In the genomic region with DNA sequence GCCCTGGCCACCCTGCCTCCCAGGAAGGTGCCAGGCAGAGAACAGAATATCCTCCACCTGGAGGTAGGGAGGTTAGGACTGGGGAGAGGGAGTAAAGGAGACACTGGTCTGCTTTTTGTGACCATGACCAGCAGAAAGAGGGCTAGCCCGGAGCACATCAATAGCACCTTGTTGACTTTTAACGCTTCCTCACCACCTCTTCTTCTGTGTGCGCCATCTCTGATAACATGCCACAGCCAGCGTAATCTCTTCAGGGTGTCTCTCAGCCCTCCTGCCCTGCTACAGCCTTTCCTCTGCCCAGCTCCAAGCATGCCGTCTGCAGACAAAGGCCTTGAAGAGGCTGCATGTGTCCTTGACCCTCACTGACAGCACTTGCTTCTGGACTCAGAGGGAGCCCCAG, we compare ENCODE assay signal across 18 cellular contexts. TPM values are rescaled to one million over a fixed set of nuclear protein-coding genes. Genes with fewer than 3 reads are reported as not detected.
A peak's percentile ranks its signal among the peaks of the same experiment; 100 is the strongest.
DNase-seq lines count a peak whose midpoint lies in the region; ATAC-seq and TF ChIP-seq lines count a peak whose summit lies in the region.
"Had no signal": no experiment of that assay in that cellular context is flagged by ENCODE, and none has a peak within 500 bp of the region (broad histone marks: within the 10 kb centered on the region; RNA-seq: fewer than 3 reads in every experiment).

No MANE protein-coding gene starts in this region.

- H3K4me1 Mint-ChIP-seq in endodermal cell (peaks cover 20% of the 10 kb centered on the region), progenitor cell of endocrine pancreas (ENCODE audit: low read depth) (no peaks in the 10 kb centered on the region)
- H3K4me1 Mint-ChIP-seq: IgD-negative memory B cell had no signal

- peak in 6 of 8 donors; percentile 36 to 87 (median 49) for ATAC-seq in heart right ventricle
- ATAC-seq in right cardiac atrium: peak; percentile 89 to 90
- no peak for ATAC-seq in HG02763 (IDR thresholded peaks at IDR 0.05; ENCODE audit: unreplicated experiment)
- ATAC-seq: HepG2 had no signal

- peaks cover 21% of the 10 kb centered on the region for H3K27me3 ChIP-seq in endodermal cell (ENCODE audit: control insufficient read depth, insufficient read depth, low read length, poor library complexity, severe bottlenecking)
- H3K27me3 ChIP-seq in heart right ventricle: no peaks in the 10 kb centered on the region
- no peaks in the 10 kb centered on the region for H3K27me3 ChIP-seq in right cardiac atrium (ENCODE audit: control insufficient read depth, insufficient read depth)

- H3K9ac ChIP-seq in endodermal cell (ENCODE audit: extremely low read depth, low read length, poor library complexity, severe bottlenecking): no peak overlapping the region
- H3K9ac ChIP-seq: GM23248 had no signal

- no peaks in the 10 kb centered on the region for H3K36me3 ChIP-seq in endodermal cell (ENCODE audit: control insufficient read depth, insufficient read depth, low read length)
- no peaks in the 10 kb centered on the region for H3K36me3 ChIP-seq in heart right ventricle

- H3K27me3 Mint-ChIP-seq in endodermal cell (ENCODE audit: insufficient read depth): peaks cover 68% of the 10 kb centered on the region
- H3K27me3 Mint-ChIP-seq in progenitor cell of endocrine pancreas: peaks cover 35% of the 10 kb centered on the region
- H3K27me3 Mint-ChIP-seq: CD4-positive, alpha-beta T cell had no signal

- H3K27ac Mint-ChIP-seq in endodermal cell (no peak overlapping the region), progenitor cell of endocrine pancreas (no peak overlapping the region)
- H3K27ac Mint-ChIP-seq: CD4-positive, alpha-beta T cell; IgD-negative memory B cell had no signal

- H3K4me1 ChIP-seq in endodermal cell (ENCODE audit: control insufficient read depth, insufficient read depth, low read length): no peaks in the 10 kb centered on the region
- peaks cover 0 to 12% (median 0%) of the 10 kb centered on the region in 9 donors for H3K4me1 ChIP-seq in heart right ventricle
- H3K4me1 ChIP-seq in right cardiac atrium (ENCODE audit: control insufficient read depth, insufficient read depth, low read length): peaks cover 5% of the 10 kb centered on the region

- 76 to 89% methylated on average over 4 to 5 of the region's 5 CpGs for WGBS in endodermal cell (ENCODE audit: insufficient coverage in 1 of 2, insufficient read length in 1 of 2), 2 experiments
- 38 to 57% methylated on average over 5 of the region's 5 CpGs for WGBS in heart right ventricle, 2 donors
- WGBS in right cardiac atrium: 47% methylated on average over 5 of the region's 5 CpGs

- H3K4me3 Mint-ChIP-seq in endodermal cell (no peak overlapping the region), progenitor cell of endocrine pancreas (ENCODE audit: low read depth) (no peak overlapping the region)
- H3K4me3 Mint-ChIP-seq: CD4-positive, alpha-beta T cell; IgD-negative memory B cell had no signal

- DNase-seq in endodermal cell (peak; percentile 34), heart right ventricle (peak in 1 of 2 donors; percentile 16), right cardiac atrium (peak; percentile 30 to 66 (median 48)), progenitor cell of endocrine pancreas (ENCODE audit: low spot score, unreplicated experiment) (no peak), AG08396 (ENCODE audit: low spot score) (no peak)
- DNase-seq: ACHN; AML-193; CD4-positive, alpha-beta T cell; DMS153; DMS79; GDM1; GM23248; HCEC 1CT had no signal

- intact Hi-C loops in heart right ventricle (cut with DNase I) (loop anchor here in 2 of 10 donors (10.0 kb wide), 2 partner anchors 66 to 74 kb away; no protein-coding TSS in a partner anchor), right cardiac atrium (cut with DNase I) (no loop called here)

- H3K9me3 Mint-ChIP-seq in endodermal cell (no peaks in the 10 kb centered on the region), progenitor cell of endocrine pancreas (ENCODE audit: low read depth) (no peaks in the 10 kb centered on the region)
- H3K9me3 Mint-ChIP-seq: CD4-positive, alpha-beta T cell; IgD-negative memory B cell had no signal

- H3K36me3 Mint-ChIP-seq in endodermal cell (ENCODE audit: low read depth) (no peaks in the 10 kb centered on the region), progenitor cell of endocrine pancreas (ENCODE audit: insufficient read depth) (no peaks in the 10 kb centered on the region)

- TF ChIP-seq CTCF in endodermal cell (conservative IDR thresholded peaks at IDR 0.05): no peak
- TF ChIP-seq CTCF in heart right ventricle (IDR thresholded peaks at IDR 0.05): no peak
- no peak for TF ChIP-seq CTCF in progenitor cell of endocrine pancreas (IDR thresholded peaks at IDR 0.05; ENCODE audit: unreplicated experiment)

- no peaks in the 10 kb centered on the region for H3K9me3 ChIP-seq in endodermal cell (ENCODE audit: control insufficient read depth, low read length)
- no peaks in the 10 kb centered on the region for H3K9me3 ChIP-seq in heart right ventricle
- no peaks in the 10 kb centered on the region for H3K9me3 ChIP-seq in right cardiac atrium (ENCODE audit: control insufficient read depth, low read length)

- no peak overlapping the region for H3K27ac ChIP-seq in endodermal cell (ENCODE audit: low read depth, low read length)
- no peak overlapping the region for H3K27ac ChIP-seq in heart right ventricle
- H3K27ac ChIP-seq in right cardiac atrium (ENCODE audit: low read length): peak overlapping the region; percentile 83
- H3K27ac ChIP-seq: C4-2B, GM23248 had no signal

- H3K4me3 ChIP-seq in endodermal cell (ENCODE audit: low read length): no peak overlapping the region
- no peak overlapping the region for H3K4me3 ChIP-seq in heart right ventricle
- no peak overlapping the region for H3K4me3 ChIP-seq in right cardiac atrium (ENCODE audit: low read length)
- H3K4me3 ChIP-seq: GM23248 had no signal

RNA-seq across cellular contexts. Expression of a gene that starts 50.9 kb away (rescaled TPM):
- total RNA-seq in endodermal cell (1 to 10 TPM; 1.4 to 1.6 TPM), heart right ventricle (10 to 100 TPM in 8 of 10 donors, 1 to 10 TPM in 2; 7.6 to 20.0 (median 12.8) TPM), right cardiac atrium (100 to 1,000 TPM in 3 of 4 donors, 10 to 100 TPM in 1; 63.1 to 264 (median 165) TPM), progenitor cell of endocrine pancreas (not detected in 2 replicates)
- 2.2 TPM for polyA plus RNA-seq in endodermal cell (2013, experiment 1 of 2)
- 1.9 TPM for polyA plus RNA-seq in endodermal cell (2013, experiment 2 of 2)
- polyA plus RNA-seq in heart right ventricle (10 to 100 TPM in 1 of 2 donors, 1 to 10 TPM in 1; 4.8 to 10.0 TPM), right cardiac atrium (57.1 TPM)
- total RNA-seq: CD4-positive, alpha-beta T cell; Daoy; HepG2 had no signal
- polyA plus RNA-seq: HepG2, IgD-negative memory B cell had no signal

Comparison
In these comparisons a context has a peak if more than half of its experiments do, and no peak if none do; other contexts are left out.
1. DNase-seq: peak in endodermal cell (single experiment) and right cardiac atrium (3 of 3); none in progenitor cell of endocrine pancreas (single experiment) and AG08396 (single experiment).